In the genomic region with DNA sequence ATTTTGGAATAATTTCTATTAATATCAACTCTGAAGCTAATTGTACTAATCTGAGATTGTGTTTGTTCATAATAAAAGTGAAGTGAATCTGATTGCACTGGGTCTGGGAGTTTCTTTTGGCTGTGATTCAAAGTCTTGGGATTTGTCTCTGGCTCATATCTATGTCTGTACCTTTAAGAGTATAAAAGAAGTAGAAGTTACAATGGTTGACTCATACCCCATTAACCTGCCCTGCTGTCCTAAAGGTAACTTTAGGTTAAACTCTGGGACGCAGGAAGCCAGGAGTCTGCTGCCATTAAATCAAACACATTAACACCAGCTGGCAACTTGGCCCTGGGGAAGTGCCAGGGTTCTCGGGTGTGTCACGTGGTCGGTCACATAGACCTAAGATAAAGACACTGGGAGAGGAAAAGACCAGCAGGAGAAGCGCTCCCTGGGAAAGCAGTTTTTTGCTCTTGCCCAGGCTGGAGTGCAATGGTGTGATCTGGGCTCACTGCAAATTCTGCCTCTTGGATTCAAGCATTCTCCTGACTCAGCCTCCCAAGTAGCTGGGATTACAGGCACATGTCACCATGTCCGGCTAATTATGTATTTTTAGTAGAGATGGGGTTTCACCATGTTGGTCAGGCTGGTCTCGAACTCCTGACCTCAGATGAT, we compare ENCODE assay signal across 1 cellular context.
TF ChIP-seq lines count a peak whose summit lies in the region.

No MANE protein-coding gene starts in this region.

TF ChIP-seq in HepG2, 621 proteins besides CTCF, POLR2A, EP300 and RAD21 (continues in another document):
- TF ChIP-seq, protein P1, sequence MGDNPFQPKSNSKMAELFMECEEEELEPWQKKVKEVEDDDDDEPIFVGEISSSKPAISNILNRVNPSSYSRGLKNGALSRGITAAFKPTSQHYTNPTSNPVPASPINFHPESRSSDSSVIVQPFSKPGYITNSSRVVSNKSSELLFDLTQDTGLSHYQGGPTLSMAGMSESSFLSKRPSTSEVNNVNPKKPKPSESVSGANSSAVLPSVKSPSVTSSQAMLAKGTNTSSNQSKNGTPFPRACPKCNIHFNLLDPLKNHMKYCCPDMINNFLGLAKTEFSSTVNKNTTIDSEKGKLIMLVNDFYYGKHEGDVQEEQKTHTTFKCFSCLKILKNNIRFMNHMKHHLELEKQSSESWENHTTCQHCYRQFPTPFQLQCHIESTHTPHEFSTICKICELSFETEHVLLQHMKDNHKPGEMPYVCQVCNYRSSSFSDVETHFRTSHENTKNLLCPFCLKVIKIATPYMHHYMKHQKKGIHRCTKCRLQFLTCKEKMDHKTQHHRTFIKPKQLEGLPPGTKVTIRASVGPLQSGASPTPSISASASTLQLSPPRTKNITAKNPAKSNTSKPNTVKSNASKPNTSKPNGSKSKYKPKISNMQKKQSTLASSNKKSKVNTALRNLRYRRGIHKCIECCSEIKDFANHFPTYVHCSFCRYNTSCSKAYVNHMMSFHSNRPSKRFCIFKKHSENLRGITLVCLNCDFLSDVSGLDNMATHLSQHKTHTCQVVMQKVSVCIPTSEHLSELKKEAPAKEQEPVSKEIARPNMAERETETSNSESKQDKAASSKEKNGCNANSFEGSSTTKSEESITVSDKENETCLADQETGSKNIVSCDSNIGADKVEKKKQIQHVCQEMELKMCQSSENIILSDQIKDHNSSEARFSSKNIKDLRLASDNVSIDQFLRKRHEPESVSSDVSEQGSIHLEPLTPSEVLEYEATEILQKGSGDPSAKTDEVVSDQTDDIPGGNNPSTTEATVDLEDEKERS (CRISPR knock-in tag; IDR thresholded peaks at IDR 0.05): 0 out of 2 replicates have a peak, but pooled peaks have one; percentile 27
- TF ChIP-seq TBX2 (CRISPR knock-in tag; IDR thresholded peaks at IDR 0.05; ENCODE audit: borderline replicate concordance): peak; percentile 18; the same call in 1 of the 2 replicates
- TF ChIP-seq, protein P2, sequence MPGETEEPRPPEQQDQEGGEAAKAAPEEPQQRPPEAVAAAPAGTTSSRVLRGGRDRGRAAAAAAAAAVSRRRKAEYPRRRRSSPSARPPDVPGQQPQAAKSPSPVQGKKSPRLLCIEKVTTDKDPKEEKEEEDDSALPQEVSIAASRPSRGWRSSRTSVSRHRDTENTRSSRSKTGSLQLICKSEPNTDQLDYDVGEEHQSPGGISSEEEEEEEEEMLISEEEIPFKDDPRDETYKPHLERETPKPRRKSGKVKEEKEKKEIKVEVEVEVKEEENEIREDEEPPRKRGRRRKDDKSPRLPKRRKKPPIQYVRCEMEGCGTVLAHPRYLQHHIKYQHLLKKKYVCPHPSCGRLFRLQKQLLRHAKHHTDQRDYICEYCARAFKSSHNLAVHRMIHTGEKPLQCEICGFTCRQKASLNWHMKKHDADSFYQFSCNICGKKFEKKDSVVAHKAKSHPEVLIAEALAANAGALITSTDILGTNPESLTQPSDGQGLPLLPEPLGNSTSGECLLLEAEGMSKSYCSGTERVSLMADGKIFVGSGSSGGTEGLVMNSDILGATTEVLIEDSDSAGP (CRISPR knock-in tag; IDR thresholded peaks at IDR 0.05; ENCODE audit: borderline replicate concordance): peak; percentile 31; the same call in 1 of the 2 replicates
- TF ChIP-seq POLR2G (IDR thresholded peaks at IDR 0.05; ENCODE audit: low read depth, low read length): peak; percentile 79
- TF ChIP-seq, protein P3, sequence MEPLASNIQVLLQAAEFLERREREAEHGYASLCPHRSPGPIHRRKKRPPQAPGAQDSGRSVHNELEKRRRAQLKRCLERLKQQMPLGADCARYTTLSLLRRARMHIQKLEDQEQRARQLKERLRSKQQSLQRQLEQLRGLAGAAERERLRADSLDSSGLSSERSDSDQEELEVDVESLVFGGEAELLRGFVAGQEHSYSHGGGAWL (CRISPR knock-in tag; IDR thresholded peaks at IDR 0.05): 0 out of 2 replicates have a peak, but pooled peaks have one; percentile 29
- TF ChIP-seq FOXM1 (CRISPR knock-in tag; IDR thresholded peaks at IDR 0.05): no peak
- no peak for TF ChIP-seq ARNTL (CRISPR knock-in tag; IDR thresholded peaks at IDR 0.05)
- TF ChIP-seq SOX13 (IDR thresholded peaks at IDR 0.05): no peak
- TF ChIP-seq SOX13 (CRISPR knock-in tag; conservative IDR thresholded peaks at IDR 0.05 in 1 of 2, IDR thresholded peaks at IDR 0.05 in 1 of 2): peak in 1 of 2 experiments; percentile 12; a peak in 1 of 4 replicates
- TF ChIP-seq, protein P4, sequence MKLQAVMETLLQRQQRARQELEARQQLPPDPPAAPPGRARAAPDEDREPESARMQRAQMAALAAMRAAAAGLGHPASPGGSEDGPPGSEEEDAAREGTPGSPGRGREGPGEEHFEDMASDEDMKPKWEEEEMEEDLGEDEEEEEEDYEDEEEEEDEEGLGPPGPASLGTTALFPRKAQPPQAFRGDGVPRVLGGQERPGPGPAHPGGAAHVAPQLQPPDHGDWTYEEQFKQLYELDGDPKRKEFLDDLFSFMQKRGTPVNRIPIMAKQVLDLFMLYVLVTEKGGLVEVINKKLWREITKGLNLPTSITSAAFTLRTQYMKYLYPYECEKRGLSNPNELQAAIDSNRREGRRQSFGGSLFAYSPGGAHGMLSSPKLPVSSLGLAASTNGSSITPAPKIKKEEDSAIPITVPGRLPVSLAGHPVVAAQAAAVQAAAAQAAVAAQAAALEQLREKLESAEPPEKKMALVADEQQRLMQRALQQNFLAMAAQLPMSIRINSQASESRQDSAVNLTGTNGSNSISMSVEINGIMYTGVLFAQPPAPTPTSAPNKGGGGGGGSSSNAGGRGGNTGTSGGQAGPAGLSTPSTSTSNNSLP (IDR thresholded peaks at IDR 0.05; ENCODE audit: low read depth, low read length): peak; percentile 18; the same call in 1 of the 2 replicates
- peak; percentile 72; the same call in 1 of the 2 replicates for TF ChIP-seq RXRA (CRISPR knock-in tag; IDR thresholded peaks at IDR 0.05)
- TF ChIP-seq REXO4 (CRISPR knock-in tag; IDR thresholded peaks at IDR 0.05; ENCODE audit: borderline replicate concordance): no peak
- TF ChIP-seq SRY (CRISPR knock-in tag; IDR thresholded peaks at IDR 0.05): no peak
- no peak for TF ChIP-seq NPAS2 (CRISPR knock-in tag; IDR thresholded peaks at IDR 0.05; ENCODE audit: borderline replicate concordance)
- TF ChIP-seq ELF4 (CRISPR knock-in tag; IDR thresholded peaks at IDR 0.05; ENCODE audit: borderline replicate concordance): no peak
- no peak for TF ChIP-seq RELA (CRISPR knock-in tag; IDR thresholded peaks at IDR 0.05)
- 0 out of 2 replicates have a peak, but pooled peaks have one; percentile 22 for TF ChIP-seq GATA4 (IDR thresholded peaks at IDR 0.05; ENCODE audit: borderline replicate concordance, low read depth)
- no peak for TF ChIP-seq ZNF543 (CRISPR knock-in tag; IDR thresholded peaks at IDR 0.05)
- TF ChIP-seq, protein P5, sequence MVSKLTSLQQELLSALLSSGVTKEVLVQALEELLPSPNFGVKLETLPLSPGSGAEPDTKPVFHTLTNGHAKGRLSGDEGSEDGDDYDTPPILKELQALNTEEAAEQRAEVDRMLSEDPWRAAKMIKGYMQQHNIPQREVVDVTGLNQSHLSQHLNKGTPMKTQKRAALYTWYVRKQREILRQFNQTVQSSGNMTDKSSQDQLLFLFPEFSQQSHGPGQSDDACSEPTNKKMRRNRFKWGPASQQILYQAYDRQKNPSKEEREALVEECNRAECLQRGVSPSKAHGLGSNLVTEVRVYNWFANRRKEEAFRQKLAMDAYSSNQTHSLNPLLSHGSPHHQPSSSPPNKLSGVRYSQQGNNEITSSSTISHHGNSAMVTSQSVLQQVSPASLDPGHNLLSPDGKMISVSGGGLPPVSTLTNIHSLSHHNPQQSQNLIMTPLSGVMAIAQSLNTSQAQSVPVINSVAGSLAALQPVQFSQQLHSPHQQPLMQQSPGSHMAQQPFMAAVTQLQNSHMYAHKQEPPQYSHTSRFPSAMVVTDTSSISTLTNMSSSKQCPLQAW (CRISPR knock-in tag; IDR thresholded peaks at IDR 0.05): 0 out of 2 replicates have a peak, but pooled peaks have one; percentile 37
- no peak for TF ChIP-seq MED13 (CRISPR knock-in tag; IDR thresholded peaks at IDR 0.05)
- TF ChIP-seq TSC22D2 (CRISPR knock-in tag; IDR thresholded peaks at IDR 0.05; ENCODE audit: borderline replicate concordance): 0 out of 2 replicates have a peak, but pooled peaks have one; percentile 23
- TF ChIP-seq, protein P6, sequence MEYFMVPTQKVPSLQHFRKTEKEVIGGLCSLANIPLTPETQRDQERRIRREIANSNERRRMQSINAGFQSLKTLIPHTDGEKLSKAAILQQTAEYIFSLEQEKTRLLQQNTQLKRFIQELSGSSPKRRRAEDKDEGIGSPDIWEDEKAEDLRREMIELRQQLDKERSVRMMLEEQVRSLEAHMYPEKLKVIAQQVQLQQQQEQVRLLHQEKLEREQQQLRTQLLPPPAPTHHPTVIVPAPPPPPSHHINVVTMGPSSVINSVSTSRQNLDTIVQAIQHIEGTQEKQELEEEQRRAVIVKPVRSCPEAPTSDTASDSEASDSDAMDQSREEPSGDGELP (IDR thresholded peaks at IDR 0.05; ENCODE audit: borderline replicate concordance, low read depth): peak; percentile 76; the same call in 1 of the 2 replicates
- no peak for TF ChIP-seq XRCC5 (optimal IDR thresholded peaks at IDR 0.05; ENCODE audit: low read length)
- TF ChIP-seq, protein P7, sequence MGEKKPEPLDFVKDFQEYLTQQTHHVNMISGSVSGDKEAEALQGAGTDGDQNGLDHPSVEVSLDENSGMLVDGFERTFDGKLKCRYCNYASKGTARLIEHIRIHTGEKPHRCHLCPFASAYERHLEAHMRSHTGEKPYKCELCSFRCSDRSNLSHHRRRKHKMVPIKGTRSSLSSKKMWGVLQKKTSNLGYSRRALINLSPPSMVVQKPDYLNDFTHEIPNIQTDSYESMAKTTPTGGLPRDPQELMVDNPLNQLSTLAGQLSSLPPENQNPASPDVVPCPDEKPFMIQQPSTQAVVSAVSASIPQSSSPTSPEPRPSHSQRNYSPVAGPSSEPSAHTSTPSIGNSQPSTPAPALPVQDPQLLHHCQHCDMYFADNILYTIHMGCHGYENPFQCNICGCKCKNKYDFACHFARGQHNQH (CRISPR knock-in tag; IDR thresholded peaks at IDR 0.05): 0 out of 2 replicates have a peak, but pooled peaks have one; percentile 23
- TF ChIP-seq SIN3A (IDR thresholded peaks at IDR 0.05; ENCODE audit: borderline replicate concordance, low read depth, low read length): peak; percentile 42; the same call in 1 of the 2 replicates
- peak; percentile 29; the same call in 1 of the 2 replicates for TF ChIP-seq HMG20A (CRISPR knock-in tag; IDR thresholded peaks at IDR 0.05; ENCODE audit: borderline replicate concordance)
- TF ChIP-seq MEF2D (CRISPR knock-in tag; IDR thresholded peaks at IDR 0.05): 0 out of 2 replicates have a peak, but pooled peaks have one; percentile 40
- no peak for TF ChIP-seq SP1 (IDR thresholded peaks at IDR 0.05)
- no peak for TF ChIP-seq SP1 (CRISPR knock-in tag; IDR thresholded peaks at IDR 0.05)
- TF ChIP-seq ZNF460 (CRISPR knock-in tag; IDR thresholded peaks at IDR 0.05; ENCODE audit: borderline replicate concordance): 0 out of 2 replicates have a peak, but pooled peaks have one; percentile 26
- TF ChIP-seq, protein P8, sequence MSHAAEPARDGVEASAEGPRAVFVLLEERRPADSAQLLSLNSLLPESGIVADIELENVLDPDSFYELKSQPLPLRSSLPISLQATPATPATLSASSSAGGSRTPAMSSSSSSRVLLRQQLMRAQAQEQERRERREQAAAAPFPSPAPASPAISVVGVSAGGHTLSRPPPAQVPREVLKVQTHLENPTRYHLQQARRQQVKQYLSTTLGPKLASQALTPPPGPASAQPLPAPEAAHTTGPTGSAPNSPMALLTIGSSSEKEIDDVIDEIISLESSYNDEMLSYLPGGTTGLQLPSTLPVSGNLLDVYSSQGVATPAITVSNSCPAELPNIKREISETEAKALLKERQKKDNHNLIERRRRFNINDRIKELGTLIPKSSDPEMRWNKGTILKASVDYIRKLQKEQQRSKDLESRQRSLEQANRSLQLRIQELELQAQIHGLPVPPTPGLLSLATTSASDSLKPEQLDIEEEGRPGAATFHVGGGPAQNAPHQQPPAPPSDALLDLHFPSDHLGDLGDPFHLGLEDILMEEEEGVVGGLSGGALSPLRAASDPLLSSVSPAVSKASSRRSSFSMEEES (CRISPR knock-in tag; IDR thresholded peaks at IDR 0.05): peak; percentile 52; the same call in 1 of the 2 replicates
- peak; percentile 82; the same call in 1 of the 2 replicates for TF ChIP-seq KDM2A (CRISPR knock-in tag; IDR thresholded peaks at IDR 0.05; ENCODE audit: borderline replicate concordance, low read depth)
- no peak for TF ChIP-seq SMAD3 (CRISPR knock-in tag; IDR thresholded peaks at IDR 0.05)
- TF ChIP-seq PITX1 (CRISPR knock-in tag; IDR thresholded peaks at IDR 0.05): peak; percentile 51; the same call in 1 of the 2 replicates
- no peak for TF ChIP-seq DPF2 (CRISPR knock-in tag; IDR thresholded peaks at IDR 0.05; ENCODE audit: borderline replicate concordance, low read depth)
- peak; percentile 47 for TF ChIP-seq FOSL2 (CRISPR knock-in tag; IDR thresholded peaks at IDR 0.05)
- TF ChIP-seq, protein P9, sequence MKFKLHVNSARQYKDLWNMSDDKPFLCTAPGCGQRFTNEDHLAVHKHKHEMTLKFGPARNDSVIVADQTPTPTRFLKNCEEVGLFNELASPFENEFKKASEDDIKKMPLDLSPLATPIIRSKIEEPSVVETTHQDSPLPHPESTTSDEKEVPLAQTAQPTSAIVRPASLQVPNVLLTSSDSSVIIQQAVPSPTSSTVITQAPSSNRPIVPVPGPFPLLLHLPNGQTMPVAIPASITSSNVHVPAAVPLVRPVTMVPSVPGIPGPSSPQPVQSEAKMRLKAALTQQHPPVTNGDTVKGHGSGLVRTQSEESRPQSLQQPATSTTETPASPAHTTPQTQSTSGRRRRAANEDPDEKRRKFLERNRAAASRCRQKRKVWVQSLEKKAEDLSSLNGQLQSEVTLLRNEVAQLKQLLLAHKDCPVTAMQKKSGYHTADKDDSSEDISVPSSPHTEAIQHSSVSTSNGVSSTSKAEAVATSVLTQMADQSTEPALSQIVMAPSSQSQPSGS (CRISPR knock-in tag; IDR thresholded peaks at IDR 0.05): 0 out of 2 replicates have a peak, but pooled peaks have one; percentile 19
- no peak for TF ChIP-seq ESRRA (CRISPR knock-in tag; IDR thresholded peaks at IDR 0.05; ENCODE audit: low read depth)
- TF ChIP-seq, protein P10, sequence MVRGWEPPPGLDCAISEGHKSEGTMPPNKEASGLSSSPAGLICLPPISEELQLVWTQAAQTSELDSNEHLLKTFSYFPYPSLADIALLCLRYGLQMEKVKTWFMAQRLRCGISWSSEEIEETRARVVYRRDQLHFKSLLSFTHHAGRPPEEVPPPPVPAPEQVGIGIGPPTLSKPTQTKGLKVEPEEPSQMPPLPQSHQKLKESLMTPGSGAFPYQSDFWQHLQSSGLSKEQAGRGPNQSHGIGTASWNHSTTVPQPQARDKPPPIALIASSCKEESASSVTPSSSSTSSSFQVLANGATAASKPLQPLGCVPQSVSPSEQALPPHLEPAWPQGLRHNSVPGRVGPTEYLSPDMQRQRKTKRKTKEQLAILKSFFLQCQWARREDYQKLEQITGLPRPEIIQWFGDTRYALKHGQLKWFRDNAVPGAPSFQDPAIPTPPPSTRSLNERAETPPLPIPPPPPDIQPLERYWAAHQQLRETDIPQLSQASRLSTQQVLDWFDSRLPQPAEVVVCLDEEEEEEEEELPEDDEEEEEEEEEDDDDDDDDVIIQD (CRISPR knock-in tag; IDR thresholded peaks at IDR 0.05; ENCODE audit: low read depth): 0 out of 2 replicates have a peak, but pooled peaks have one; percentile 12
- TF ChIP-seq PPARG (CRISPR knock-in tag; conservative IDR thresholded peaks at IDR 0.05): 0 out of 2 replicates have a peak, but pooled peaks have one; percentile 28
- TF ChIP-seq SAP130 (CRISPR knock-in tag; IDR thresholded peaks at IDR 0.05; ENCODE audit: low read depth): peak; percentile 48
- TF ChIP-seq ZC3H13 (CRISPR knock-in tag; IDR thresholded peaks at IDR 0.05): peak; percentile 93
- no peak for TF ChIP-seq FOXJ3 (CRISPR knock-in tag; IDR thresholded peaks at IDR 0.05; ENCODE audit: borderline replicate concordance)
- 0 out of 2 replicates have a peak, but pooled peaks have one; percentile 23 for TF ChIP-seq ZNF124 (CRISPR knock-in tag; IDR thresholded peaks at IDR 0.05)
- TF ChIP-seq RXRB (CRISPR knock-in tag; IDR thresholded peaks at IDR 0.05; ENCODE audit: borderline replicate concordance): peak; percentile 77
- no peak for TF ChIP-seq ERF (CRISPR knock-in tag; IDR thresholded peaks at IDR 0.05)
